ENCODE assay signal across 23 cellular contexts in genomic region chr11:87870081-87870480, GRCh38.
"Had no signal": no experiment of that assay in that cellular context is flagged by ENCODE, and none has a peak within 500 bp of the region (broad histone marks: within the 10 kb centered on the region; RNA-seq: fewer than 3 reads in every experiment).

No MANE protein-coding gene starts in this region.

- H3K36me3 ChIP-seq: adrenal gland, ascending aorta, cardiac muscle cell, gastroesophageal sphincter, pancreas, right atrium auricular region, thyroid gland, WERI-Rb-1 had no signal

- DNase-seq: activated CD4-positive, alpha-beta T cell treated with anti-CD3 and anti-CD28 coated beads, Interleukin-2, amount 50 U/mL, for 1 hour; activated CD4-positive, CD25-positive, alpha-beta regulatory T cell treated with anti-CD3 and anti-CD28 coated beads, Interleukin-2, amount 50 U/mL, for 72 hours; activated CD8-positive, alpha-beta T cell treated with anti-CD3 and anti-CD28 coated beads, Interleukin-2, amount 10 ng/mL, durations not matched to agents 7 days and 5 days; activated T-cell treated with anti-CD3 and anti-CD28 coated beads, Interleukin-2, amount 50 U/mL, for 1 hour; adrenal gland; cortex of kidney; endodermal cell; head of caudate nucleus; hypothalamus; midbrain; natural killer cell; pancreas; psoas muscle; stimulated activated CD4-positive, alpha-beta T cell treated with anti-CD3 and anti-CD28 coated beads, Interleukin-1b, Interleukin-23, amount 100 ng/mL, for 48 hours; substantia nigra; T-cell; thyroid gland; WERI-Rb-1 had no signal

- H3K4me1 ChIP-seq: adrenal gland, ascending aorta, gastroesophageal sphincter, pancreas, psoas muscle, right atrium auricular region, thyroid gland had no signal

- H3K4me3 ChIP-seq: adrenal gland, ascending aorta, cardiac muscle cell, gastroesophageal sphincter, pancreas, psoas muscle, right atrium auricular region, thyroid gland had no signal

- H3K27me3 ChIP-seq: adrenal gland, ascending aorta, cardiac muscle cell, gastroesophageal sphincter, pancreas, right atrium auricular region, thyroid gland had no signal

- FAIRE-seq: islet of Langerhans, pancreas had no signal

- H3K27ac ChIP-seq: adrenal gland, ascending aorta, cardiac muscle cell, gastroesophageal sphincter, pancreas, psoas muscle, right atrium auricular region, thyroid gland, WERI-Rb-1 had no signal

- H3K9me3 ChIP-seq: adrenal gland, ascending aorta, gastroesophageal sphincter, pancreas, psoas muscle, right atrium auricular region, thyroid gland had no signal
